ENCODE assay signal across 20 cellular contexts in the genomic region with DNA sequence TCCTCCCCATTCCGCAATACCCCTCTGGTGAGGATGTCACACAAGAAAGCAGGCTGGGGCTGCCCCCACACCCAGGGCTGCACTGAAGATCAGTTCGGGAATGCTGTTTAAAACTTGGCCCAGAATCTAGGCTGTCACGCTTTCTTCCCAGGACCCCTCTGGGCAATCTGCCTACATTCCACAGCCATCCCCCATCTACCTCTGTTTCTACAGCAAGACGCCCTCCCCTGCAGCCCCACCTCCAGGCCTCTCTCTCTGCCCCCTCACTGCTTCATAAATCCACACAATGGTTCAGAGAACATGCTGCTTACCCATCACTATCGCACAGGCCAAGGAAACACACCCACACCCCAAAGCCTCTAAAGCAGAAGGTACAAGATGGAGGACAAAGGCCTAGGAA. TPM values are rescaled to one million over a fixed set of nuclear protein-coding genes. Genes with fewer than 3 reads are reported as not detected.
A peak's percentile ranks its signal among the peaks of the same experiment; 100 is the strongest.
DNase-seq lines count a peak whose midpoint lies in the region; ATAC-seq, FAIRE-seq and TF ChIP-seq lines count a peak whose summit lies in the region.
"Had no signal": no experiment of that assay in that cellular context is flagged by ENCODE, and none has a peak within 500 bp of the region (broad histone marks: within the 10 kb centered on the region; RNA-seq: fewer than 3 reads in every experiment).

No MANE protein-coding gene starts in this region.

- 90 to 100% methylated on average over 1 to 4 of the region's 5 CpGs for WGBS in endodermal cell (ENCODE audit: insufficient coverage in 1 of 2, insufficient read length in 1 of 2), 2 experiments

- no peak for FAIRE-seq in GM12892 (lab: Jason Lieb, UNC)
- FAIRE-seq: GM18507 had no signal

- peak overlapping the region; percentile 41 for H3K27ac Mint-ChIP-seq in activated CD8-positive, alpha-beta T cell treated with anti-CD3 and anti-CD28 coated beads for 36 hours
- H3K27ac Mint-ChIP-seq in endodermal cell = peak overlapping the region; percentile 56

- ATAC-seq in activated CD8-positive, alpha-beta T cell treated with anti-CD3 and anti-CD28 coated beads for 36 hours = no peak
- ATAC-seq: lower lobe of right lung had no signal

- CTCF ChIA-PET in activated CD8-positive, alpha-beta T cell treated with anti-CD3 and anti-CD28 coated beads for 36 hours (lab: Charles Lee) = interaction anchor here (1.5 kb wide), 1 partner anchor 70 kb away, joined by 4 read pairs; no protein-coding TSS in a partner anchor

- no peak overlapping the region for H3K27ac ChIP-seq in endodermal cell (ENCODE audit: low read depth, low read length)
- H3K27ac ChIP-seq in osteoblast (ENCODE audit: low read depth, low read length) = peak overlapping the region; percentile 86
- H3K27ac ChIP-seq: adrenal gland, BLaER1, coronary artery, lower lobe of right lung, neutrophil, sigmoid colon had no signal

- H3K4me1 Mint-ChIP-seq in activated CD8-positive, alpha-beta T cell treated with anti-CD3 and anti-CD28 coated beads for 36 hours (ENCODE audit: low read depth) = peaks cover 45% of the 10 kb centered on the region
- peaks cover 39% of the 10 kb centered on the region for H3K4me1 Mint-ChIP-seq in endodermal cell

- H3K27me3 ChIP-seq in endodermal cell (ENCODE audit: control insufficient read depth, insufficient read depth, low read length, poor library complexity, severe bottlenecking) = no peaks in the 10 kb centered on the region
- H3K27me3 ChIP-seq in osteoblast (ENCODE audit: insufficient read depth, low read length) = no peaks in the 10 kb centered on the region
- H3K27me3 ChIP-seq: adrenal gland, BLaER1, neutrophil, sigmoid colon had no signal

- H3K4me2 ChIP-seq in osteoblast (ENCODE audit: insufficient read depth, low read length) = no peak overlapping the region
- H3K4me2 ChIP-seq: BLaER1 had no signal

- peaks cover 19% of the 10 kb centered on the region for H3K79me2 ChIP-seq in osteoblast (ENCODE audit: insufficient read depth, low read length)

- H3K4me1 ChIP-seq in endodermal cell (ENCODE audit: control insufficient read depth, insufficient read depth, low read length) (peaks cover 23% of the 10 kb centered on the region), osteoblast (ENCODE audit: insufficient read depth, low read length) (peaks cover 72% of the 10 kb centered on the region)

- H3K36me3 ChIP-seq in endodermal cell (ENCODE audit: control insufficient read depth, insufficient read depth, low read length) (peaks cover 32% of the 10 kb centered on the region), osteoblast (ENCODE audit: insufficient read depth, low read length) (peaks cover 38% of the 10 kb centered on the region)

- H3K9ac ChIP-seq in endodermal cell (ENCODE audit: extremely low read depth, low read length, poor library complexity, severe bottlenecking) = no peak overlapping the region
- H3K9ac ChIP-seq: BLaER1 had no signal

- H3K36me3 Mint-ChIP-seq in activated CD8-positive, alpha-beta T cell treated with anti-CD3 and anti-CD28 coated beads for 36 hours (ENCODE audit: low read depth) = peaks cover 63% of the 10 kb centered on the region
- H3K36me3 Mint-ChIP-seq in endodermal cell (ENCODE audit: low read depth) = peaks cover 29% of the 10 kb centered on the region

- no peak overlapping the region for H3K4me3 Mint-ChIP-seq in activated CD8-positive, alpha-beta T cell treated with anti-CD3 and anti-CD28 coated beads for 36 hours
- H3K4me3 Mint-ChIP-seq in endodermal cell = no peak overlapping the region
- H3K4me3 Mint-ChIP-seq: activated T-cell treated with anti-CD3 and anti-CD28 coated beads, Interleukin-2, amount 50 U/mL, for 4 hours; T-helper 2 cell treated with Interferon-gamma antibody and Interleukin-4, amounts not matched to agents 5 μg/mL and 100 μg/mL, for 36 hours had no signal

- no peaks in the 10 kb centered on the region for H3K9me3 Mint-ChIP-seq in activated CD8-positive, alpha-beta T cell treated with anti-CD3 and anti-CD28 coated beads for 36 hours
- H3K9me3 Mint-ChIP-seq in endodermal cell = no peaks in the 10 kb centered on the region
- H3K9me3 Mint-ChIP-seq: activated T-cell treated with anti-CD3 and anti-CD28 coated beads, Interleukin-2, amount 50 U/mL, for 4 hours; T-helper 2 cell treated with Interferon-gamma antibody and Interleukin-4, amounts not matched to agents 5 μg/mL and 100 μg/mL, for 36 hours had no signal

- TF ChIP-seq CTCF in activated CD8-positive, alpha-beta T cell treated with anti-CD3 and anti-CD28 coated beads for 36 hours (IDR thresholded peaks at IDR 0.05) = no peak
- TF ChIP-seq CTCF in endodermal cell (conservative IDR thresholded peaks at IDR 0.05) (no peak), osteoblast (IDR thresholded peaks at IDR 0.05; ENCODE audit: extremely low read depth, low read depth, low read length) (no peak)

- DNase-seq in ELF-1 (ENCODE audit: low read depth, low spot score) (peak; percentile 74), endodermal cell (no peak), osteoblast (ENCODE audit: insufficient read length, low spot score, missing footprints) (no peak), GM12892 (ENCODE audit: insufficient read length) (no peak), T-helper 9 cell (no peak)
- no peak for DNase-seq in activated CD8-positive, alpha-beta T cell treated with anti-CD3 and anti-CD28 coated beads for 36 hours
- DNase-seq in stimulated activated CD8-positive, alpha-beta memory T cell treated with anti-CD3 and anti-CD28 coated beads, Interleukin-4, amount 100 ng/mL, for 48 hours = no peak
- DNase-seq: activated T-cell treated with anti-CD3 and anti-CD28 coated beads, Interleukin-2, amount 50 U/mL, for 4 hours; adrenal gland; HCEC 1CT; lower lobe of right lung; MM.1S; NCI-H187 treated with DMSO at 0.1 percent for 48 hours; NCI-H510A; sigmoid colon had no signal

- H3K9me3 ChIP-seq in endodermal cell (ENCODE audit: control insufficient read depth, low read length) (no peaks in the 10 kb centered on the region), osteoblast (ENCODE audit: low read depth, low read length) (no peaks in the 10 kb centered on the region)
- H3K9me3 ChIP-seq: adrenal gland, BLaER1, lower lobe of right lung, neutrophil, sigmoid colon had no signal

- no peak overlapping the region for H2AFZ ChIP-seq in osteoblast (ENCODE audit: low read length)

- H3K4me3 ChIP-seq in endodermal cell (ENCODE audit: low read length) (no peak overlapping the region), osteoblast (ENCODE audit: insufficient read depth, low read length) (no peak overlapping the region)
- H3K4me3 ChIP-seq: adrenal gland, BLaER1, coronary artery, lower lobe of right lung, sigmoid colon had no signal

- no peaks in the 10 kb centered on the region for H3K27me3 Mint-ChIP-seq in activated CD8-positive, alpha-beta T cell treated with anti-CD3 and anti-CD28 coated beads for 36 hours
- H3K27me3 Mint-ChIP-seq in endodermal cell (ENCODE audit: insufficient read depth) = no peaks in the 10 kb centered on the region

- no peak for TF ChIP-seq POLR2A in GM12892 (IDR thresholded peaks at IDR 0.05; ENCODE audit: low read depth, low read length)

- peaks cover 4% of the 10 kb centered on the region for H4K20me1 ChIP-seq in osteoblast (ENCODE audit: insufficient read depth, low read length)
- H4K20me1 ChIP-seq: BLaER1 had no signal

- POLR2A ChIA-PET in activated CD8-positive, alpha-beta T cell treated with anti-CD3 and anti-CD28 coated beads for 36 hours (lab: Charles Lee) = no interaction called here

- intact Hi-C loops in activated CD8-positive, alpha-beta T cell treated with anti-CD3 and anti-CD28 coated beads for 36 hours (cut with micrococcal nuclease) = loop anchor here (10.0 kb wide), 1 partner anchor 128 kb away; no protein-coding TSS in a partner anchor

RNA-seq across cellular contexts. Expression of a gene that starts 36.0 kb away (rescaled TPM):
- total RNA-seq in activated CD8-positive, alpha-beta T cell treated with anti-CD3 and anti-CD28 coated beads for 36 hours = 10 to 100 TPM; 96.5 to 97.0 TPM
- 10 to 100 TPM; 39.2 to 50.2 TPM for total RNA-seq in endodermal cell
- 54.5 TPM for polyA plus RNA-seq in endodermal cell (2013, experiment 1 of 2)
- polyA plus RNA-seq in endodermal cell (2013, experiment 2 of 2) = 51.2 TPM
- total RNA-seq in osteoblast = 123 and 140 TPM in 2 replicates
- 35.7 TPM for polyA plus RNA-seq in GM12892 (2012; ENCODE audit: missing spikeins)
